Comparison of ENCODE assay signal across 8 cellular contexts in genomic region chr1:219173758-219174671, GRCh38. TPM values are rescaled to one million over a fixed set of nuclear protein-coding genes. Genes with fewer than 3 reads are reported as not detected.
A peak's percentile ranks its signal among the peaks of the same experiment; 100 is the strongest.
DNase-seq lines count a peak whose midpoint lies in the region; ATAC-seq and TF ChIP-seq lines count a peak whose summit lies in the region.

LYPLAL1 (plus strand) TSS chr1:219173878; CDS start chr1:219173891, 13 bp downstream.

- TF ChIP-seq CTCF in BJ (IDR thresholded peaks at IDR 0.05; ENCODE audit: insufficient read depth, low read depth, low read length) (0 out of 2 replicates have a peak, but pooled peaks have one; percentile 12), colonic mucosa (IDR thresholded peaks at IDR 0.05) (no peak)

- intact Hi-C loops in colonic mucosa (cut with DNase I) (no loop called here), left colon (cut with DNase I, micrococcal nuclease) (loop anchor here in 1 of 2 donors (10.0 kb wide), 1 partner anchor 819 kb away; no protein-coding TSS in a partner anchor)

- peak within 1 kb of the TSS; percentile 68 for H3K27ac ChIP-seq in colonic mucosa

- peak; percentile 97 for TF ChIP-seq POLR2A in GM19193 (IDR thresholded peaks at IDR 0.05; ENCODE audit: extremely low read depth, insufficient read depth, insufficient read length)

- CTCF ChIA-PET in BJ (lab: Yijun Ruan, JAX), result interaction anchor here (0.6 to 0.7 kb wide), 2 partner anchors 12 to 13 kb away, joined by 3 read pairs; no protein-coding TSS in a partner anchor

- H3K4me3 ChIP-seq in BJ (ENCODE audit: low read depth, low read length), result peak within 1 kb of the TSS; percentile 87
- H3K4me3 ChIP-seq in colonic mucosa, result peak within 1 kb of the TSS; percentile 83

- peak within 1 kb of the TSS; percentile 79 to 84 for H3K9ac ChIP-seq in colonic mucosa (ENCODE audit: low read depth in 2 of 2, low read length in 2 of 2)

- DNase-seq in BJ (ENCODE audit: low read depth), result no peak
- DNase-seq in NCI-H524 treated with DMSO at 0.1 percent for 48 hours (lab: John Stamatoyannopoulos, UW), result peak; percentile 36
- DNase-seq in activated CD4-positive, alpha-beta T cell treated with anti-CD3 and anti-CD28 coated beads for 48 hours, result peak; percentile 92
- peak; percentile 88 for DNase-seq in colonic mucosa
- DNase-seq in left colon, result peak; percentile 82 to 91
- DNase-seq in stimulated activated CD4-positive, alpha-beta T cell treated with anti-CD3 and anti-CD28 coated beads, Interleukin-1b, Interleukin-23, amount 100 ng/mL, for 4 hours (ENCODE audit: low read depth in 2 of 2), result peak; percentile 80 to 83

- no peaks in the 10 kb centered on the region for H3K9me3 ChIP-seq in colonic mucosa

- POLR2A ChIA-PET in BJ (lab: Charles Lee), result interaction anchor here (0.6 kb wide), 2 partner anchors 484 to 502 kb away, joined by 3 to 4 read pairs; no protein-coding TSS in a partner anchor

- H3K27me3 ChIP-seq in BJ (ENCODE audit: control insufficient read depth, insufficient read depth, low read length) (no peaks in the 10 kb centered on the region), colonic mucosa (no peaks in the 10 kb centered on the region)

- ATAC-seq in HG03432 (IDR thresholded peaks at IDR 0.05; ENCODE audit: unreplicated experiment), result peak; percentile 76
- peak; percentile 98 for ATAC-seq in left colon

- H3K4me1 ChIP-seq in colonic mucosa, result peaks cover 3% of the 10 kb centered on the region

- no peaks in the 10 kb centered on the region for H3K36me3 ChIP-seq in BJ (ENCODE audit: control insufficient read depth, insufficient read depth, low read length)
- no peaks in the 10 kb centered on the region for H3K36me3 ChIP-seq in colonic mucosa

RNA-seq across cellular contexts. Expression of gene LYPLAL1, which starts in this region (rescaled TPM):
- polyA plus RNA-seq in BJ (2011; rRNA removed), result 4.1 and 12.6 TPM in 2 replicates
- 8.0 and 8.9 TPM in 2 replicates for polyA minus RNA-seq in BJ (2011; rRNA and poly(A)+ RNA removed)
- 10 to 100 TPM; 14.3 to 23.0 TPM for total RNA-seq in colonic mucosa
- total RNA-seq in left colon, result 10 to 100 TPM; 14.8 to 22.7 TPM
